Comparison of ENCODE assay signal across 8 cellular contexts in the genomic region with DNA sequence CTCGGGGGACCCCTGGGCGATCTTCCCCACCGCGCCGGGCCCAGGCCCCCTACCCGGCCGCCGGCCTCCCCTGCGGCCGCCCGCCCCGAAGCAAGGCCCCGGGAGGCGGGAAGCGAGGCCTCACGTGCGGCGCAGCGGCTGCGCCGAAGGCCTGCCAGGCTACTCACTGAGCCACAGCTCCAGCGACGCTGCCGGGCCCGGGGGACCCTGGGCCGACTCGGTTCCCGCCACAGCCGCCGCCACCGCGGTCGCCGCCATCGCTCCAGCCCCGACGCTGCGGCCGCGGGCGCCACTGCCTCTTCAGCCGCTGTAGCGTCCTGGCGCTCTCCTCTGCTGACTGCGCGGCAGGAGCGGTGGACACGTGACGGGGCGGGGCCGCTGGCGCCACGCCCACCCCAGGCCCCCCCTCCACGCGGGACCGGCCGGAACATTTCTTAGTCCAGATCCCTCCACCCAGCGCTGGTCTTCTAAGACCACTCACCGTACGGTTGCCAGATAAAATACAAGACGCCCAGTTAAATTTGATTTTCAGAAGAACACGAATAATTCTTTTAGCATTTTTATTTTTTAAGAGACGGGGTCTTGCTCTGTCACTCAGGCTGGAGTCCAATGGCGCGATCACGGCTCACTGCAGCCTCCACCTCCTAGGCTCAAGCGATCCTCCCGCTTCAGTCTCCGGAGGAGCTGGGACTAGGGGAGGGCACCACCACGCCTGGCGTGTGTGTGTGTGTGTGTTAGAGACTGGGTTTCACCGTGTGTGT. TPM values are rescaled to one million over a fixed set of nuclear protein-coding genes. Genes with fewer than 3 reads are reported as not detected.
DNase-seq lines count a peak whose midpoint lies in the region; ATAC-seq and TF ChIP-seq lines count a peak whose summit lies in the region.

A gene with protein sequence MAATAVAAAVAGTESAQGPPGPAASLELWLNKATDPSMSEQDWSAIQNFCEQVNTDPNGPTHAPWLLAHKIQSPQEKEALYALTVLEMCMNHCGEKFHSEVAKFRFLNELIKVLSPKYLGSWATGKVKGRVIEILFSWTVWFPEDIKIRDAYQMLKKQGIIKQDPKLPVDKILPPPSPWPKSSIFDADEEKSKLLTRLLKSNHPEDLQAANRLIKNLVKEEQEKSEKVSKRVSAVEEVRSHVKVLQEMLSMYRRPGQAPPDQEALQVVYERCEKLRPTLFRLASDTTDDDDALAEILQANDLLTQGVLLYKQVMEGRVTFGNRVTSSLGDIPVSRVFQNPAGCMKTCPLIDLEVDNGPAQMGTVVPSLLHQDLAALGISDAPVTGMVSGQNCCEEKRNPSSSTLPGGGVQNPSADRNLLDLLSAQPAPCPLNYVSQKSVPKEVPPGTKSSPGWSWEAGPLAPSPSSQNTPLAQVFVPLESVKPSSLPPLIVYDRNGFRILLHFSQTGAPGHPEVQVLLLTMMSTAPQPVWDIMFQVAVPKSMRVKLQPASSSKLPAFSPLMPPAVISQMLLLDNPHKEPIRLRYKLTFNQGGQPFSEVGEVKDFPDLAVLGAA (minus strand): TSS at position 341 of the 761 bp plus-strand sequence. CDS start 83 bp downstream, at position 258.

- H3K36me3 ChIP-seq in psoas muscle (ENCODE audit: insufficient read depth in 1 of 2, low read depth in 1 of 2) (peaks cover 2 to 15% of the 10 kb centered on the region in 2 donors), upper lobe of right lung (no peaks in the 10 kb centered on the region)

- H3K4me3 Mint-ChIP-seq in T-helper 17 cell = peak within 1 kb of the TSS; percentile 95

- H3K4me1 ChIP-seq in psoas muscle (peaks cover 11% of the 10 kb centered on the region), upper lobe of right lung (peaks cover 24% of the 10 kb centered on the region)

- H3K9me3 ChIP-seq in T-helper 17 cell (ENCODE audit: control insufficient read depth, low read length, poor library complexity, severe bottlenecking) (no peaks in the 10 kb centered on the region), psoas muscle (no peaks in the 10 kb centered on the region), upper lobe of right lung (no peaks in the 10 kb centered on the region)

- TF ChIP-seq CTCF in GM12875 (IDR thresholded peaks at IDR 0.05; ENCODE audit: borderline replicate concordance, insufficient read depth, low read depth, low read length) = no peak
- peak; percentile 11 for TF ChIP-seq CTCF in psoas muscle (IDR thresholded peaks at IDR 0.05)
- TF ChIP-seq CTCF in upper lobe of right lung (IDR thresholded peaks at IDR 0.05) = no peak

- peaks cover 44% of the 10 kb centered on the region for H3K4me1 Mint-ChIP-seq in T-helper 17 cell

- H3K4me3 ChIP-seq in GM12875 (ENCODE audit: low read depth, low read length) (peak within 1 kb of the TSS; percentile 55), psoas muscle (peak within 1 kb of the TSS; percentile 94), upper lobe of right lung (peak within 1 kb of the TSS; percentile 83)

- H3K27ac ChIP-seq in psoas muscle (peak within 1 kb of the TSS; percentile 95), upper lobe of right lung (peak within 1 kb of the TSS; percentile 87)

- ATAC-seq in HG02678 (IDR thresholded peaks at IDR 0.05; ENCODE audit: unreplicated experiment) (peak; percentile 77), T-helper 17 cell (peak; percentile 89), left ventricle myocardium superior (peak; percentile 93), psoas muscle (peak; percentile 89 to 93 (median 90)), upper lobe of right lung (peak; percentile 96)

- intact Hi-C loops in left ventricle myocardium superior (cut with micrococcal nuclease) = no loop called here
- intact Hi-C loops in psoas muscle (cut with DNase I) = loop anchor here in 1 of 2 donors (5.0 kb wide), 1 partner anchor 47 kb away; the partner anchor contains the start of genes EARS2 and UBFD1
- intact Hi-C loops in upper lobe of right lung (cut with DNase I) = no loop called here

- H3K27me3 ChIP-seq in psoas muscle (ENCODE audit: insufficient read depth in 3 of 3, low read length in 2 of 3) (no peaks in the 10 kb centered on the region), upper lobe of right lung (no peaks in the 10 kb centered on the region)

- peak; percentile 85 for DNase-seq in NCI-H146 (lab: John Stamatoyannopoulos, UW)
- DNase-seq in T-helper 17 cell = peak; percentile 66 to 72 (median 72)
- peak in 53 of 56 donors; percentile 14 to 85 (median 62) for DNase-seq in amygdala (lab: John Stamatoyannopoulos, UW)
- peak; percentile 91 for DNase-seq in left ventricle myocardium superior
- DNase-seq in psoas muscle = peak; percentile 84 to 91
- DNase-seq in upper lobe of right lung = peak; percentile 92

- 1 to 3% (median 1%) methylated on average over 40 to 72 of the region's 72 CpGs for WGBS in psoas muscle, 3 donors

- H3K27me3 Mint-ChIP-seq in T-helper 17 cell = no peaks in the 10 kb centered on the region

- peak within 1 kb of the TSS; percentile 95 for H3K27ac Mint-ChIP-seq in T-helper 17 cell

- no peaks in the 10 kb centered on the region for H3K36me3 Mint-ChIP-seq in T-helper 17 cell (ENCODE audit: low read depth)

RNA-seq across cellular contexts. Expression of the gene that starts here (rescaled TPM):
- 100 to 1,000 TPM; 116 to 117 TPM for total RNA-seq in T-helper 17 cell
- total RNA-seq in left ventricle myocardium superior = 52.1 TPM
- total RNA-seq in psoas muscle = 10 to 100 TPM; 43.1 to 62.9 (median 56.4) TPM
- 10 to 100 TPM; 18.9 to 49.3 (median 21.7) TPM for polyA plus RNA-seq in psoas muscle
- 161 TPM for total RNA-seq in upper lobe of right lung

Comparison
In these comparisons a context has a peak if more than half of its experiments do, and no peak if none do; other contexts are left out.
1. Peak in every context shown above with its lines: DNase-seq, ATAC-seq, H3K4me3 ChIP-seq and H3K27ac ChIP-seq.